In the genomic region with DNA sequence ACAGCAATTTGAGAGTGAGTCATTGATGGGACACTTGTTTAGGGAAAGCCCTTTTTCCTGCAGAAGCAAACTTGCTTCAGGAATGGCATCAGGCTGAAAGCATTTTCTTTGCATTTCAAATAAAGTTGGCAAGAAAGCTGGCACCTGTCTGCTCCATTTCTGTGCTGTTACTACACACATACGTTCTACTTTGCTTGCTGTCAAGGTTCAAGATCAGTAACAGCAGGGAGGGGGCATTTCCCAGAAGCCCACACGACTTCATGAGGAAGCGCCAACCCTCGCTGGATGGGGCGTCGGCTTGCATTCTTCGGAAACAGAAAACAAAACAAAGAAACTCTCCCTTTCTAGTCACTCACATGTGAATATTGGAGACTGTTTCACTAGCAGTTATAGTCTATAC, we compare ENCODE assay signal across 16 cellular contexts. TPM values are rescaled to one million over a fixed set of nuclear protein-coding genes. Genes with fewer than 3 reads are reported as not detected.
DNase-seq lines count a peak whose midpoint lies in the region; ATAC-seq and TF ChIP-seq lines count a peak whose summit lies in the region.
"Had no signal": no experiment of that assay in that cellular context is flagged by ENCODE, and none has a peak within 500 bp of the region (broad histone marks: within the 10 kb centered on the region; RNA-seq: fewer than 3 reads in every experiment).

No MANE protein-coding gene starts in this region.

- H3K9me3 Mint-ChIP-seq in activated naive CD4-positive, alpha-beta T cell treated with anti-CD3 and anti-CD28 coated beads, Interleukin-2, amount 10 ng/mL, durations not matched to agents 7 days and 5 days = no peaks in the 10 kb centered on the region
- no peaks in the 10 kb centered on the region for H3K9me3 Mint-ChIP-seq in activated naive CD4-positive, alpha-beta T cell treated with anti-CD3 and anti-CD28 coated beads, Interleukin-2, amount 50 U/mL, for 72 hours
- H3K9me3 Mint-ChIP-seq: stimulated activated memory B cell treated with anti-CD40 and anti-IgM and Interleukin-4, amounts not matched to agents 10 μg/mL and 1 μg/mL and 100 μg/mL, for 72 hours had no signal

- no peak overlapping the region for H2BK12ac ChIP-seq in mesenchymal stem cell (ENCODE audit: low read length in 2 of 2)

- no peak overlapping the region for H2BK15ac ChIP-seq in mesenchymal stem cell (ENCODE audit: low read depth, poor library complexity, severe bottlenecking)

- no peak overlapping the region for H2AFZ ChIP-seq in mesenchymal stem cell (ENCODE audit: low read depth, low read length)

- H2BK5ac ChIP-seq in mesenchymal stem cell (ENCODE audit: low read depth, low read length, poor library complexity, severe bottlenecking) = no peak overlapping the region

- no peaks in the 10 kb centered on the region for H3K27me3 ChIP-seq in mesenchymal stem cell (ENCODE audit: control insufficient read depth in 1 of 2, insufficient read depth in 1 of 2, low read length in 2 of 2)
- no peaks in the 10 kb centered on the region for H3K27me3 ChIP-seq in thoracic aorta (replicated peaks; ENCODE audit: insufficient read depth)
- H3K27me3 ChIP-seq in colonic mucosa = no peaks in the 10 kb centered on the region
- H3K27me3 ChIP-seq: dorsolateral prefrontal cortex, MG63, Peyer's patch had no signal

- H3K4me2 ChIP-seq in mesenchymal stem cell (ENCODE audit: low read length, poor library complexity, severe bottlenecking) = no peak overlapping the region

- no peak overlapping the region for H3K4me3 Mint-ChIP-seq in activated naive CD4-positive, alpha-beta T cell treated with anti-CD3 and anti-CD28 coated beads, Interleukin-2, amount 10 ng/mL, durations not matched to agents 7 days and 5 days
- H3K4me3 Mint-ChIP-seq: stimulated activated memory B cell treated with anti-CD40 and anti-IgM and Interleukin-4, amounts not matched to agents 10 μg/mL and 1 μg/mL and 100 μg/mL, for 72 hours had no signal

- H2AK5ac ChIP-seq in mesenchymal stem cell (ENCODE audit: low read length, severe bottlenecking) = peak overlapping the region; percentile 35

- H3K4me3 ChIP-seq in choroid plexus epithelial cell (ENCODE audit: low read depth, low read length) = no peak overlapping the region
- H3K4me3 ChIP-seq in mesenchymal stem cell (ENCODE audit: insufficient read depth in 1 of 2, low read depth in 1 of 2, low read length in 2 of 2) = peak overlapping the region in 1 of 2 experiments; percentile 32
- peak overlapping the region; percentile 1 for H3K4me3 ChIP-seq in thoracic aorta
- no peak overlapping the region for H3K4me3 ChIP-seq in colonic mucosa
- H3K4me3 ChIP-seq: dorsolateral prefrontal cortex, MG63, Peyer's patch had no signal

- H3K4me1 ChIP-seq in mesenchymal stem cell (ENCODE audit: control insufficient read depth, insufficient read depth, low read depth, low read length) (peaks cover 18% of the 10 kb centered on the region), thoracic aorta (ENCODE audit: control insufficient read depth in 1 of 2, low read depth in 2 of 2) (peaks cover 7 to 31% of the 10 kb centered on the region in 2 donors), colonic mucosa (no peaks in the 10 kb centered on the region)

- H4K91ac ChIP-seq in mesenchymal stem cell (ENCODE audit: low read length) = no peak overlapping the region

- CTCF ChIA-PET in activated naive CD4-positive, alpha-beta T cell treated with anti-CD3 and anti-CD28 coated beads, Interleukin-2, amount 10 ng/mL, durations not matched to agents 7 days and 5 days (lab: Charles Lee) = no interaction called here

- H4K8ac ChIP-seq in mesenchymal stem cell (ENCODE audit: low read length) = no peak overlapping the region

- H3K27ac Mint-ChIP-seq in activated naive CD4-positive, alpha-beta T cell treated with anti-CD3 and anti-CD28 coated beads, Interleukin-2, amount 10 ng/mL, durations not matched to agents 7 days and 5 days = no peak overlapping the region
- no peak overlapping the region for H3K27ac Mint-ChIP-seq in activated naive CD4-positive, alpha-beta T cell treated with anti-CD3 and anti-CD28 coated beads, Interleukin-2, amount 50 U/mL, for 72 hours
- H3K27ac Mint-ChIP-seq: stimulated activated memory B cell treated with anti-CD40 and anti-IgM and Interleukin-4, amounts not matched to agents 10 μg/mL and 1 μg/mL and 100 μg/mL, for 72 hours had no signal

- H3K18ac ChIP-seq in mesenchymal stem cell (ENCODE audit: low read depth in 1 of 2, low read length in 2 of 2) = no peak overlapping the region

- no peak overlapping the region for H3K4ac ChIP-seq in mesenchymal stem cell (ENCODE audit: low read depth in 1 of 2, low read length in 2 of 2)

- peak overlapping the region in 1 of 2 experiments; percentile 70 for H3K14ac ChIP-seq in mesenchymal stem cell (ENCODE audit: low read length in 2 of 2)

- 81% methylated on average over 2 of the region's 7 CpGs for WGBS in mesenchymal stem cell

- H3K27ac ChIP-seq in mesenchymal stem cell (ENCODE audit: low read length, poor library complexity, severe bottlenecking) (no peak overlapping the region), thoracic aorta (no peak overlapping the region), colonic mucosa (no peak overlapping the region)

- H3K9me3 ChIP-seq in mesenchymal stem cell (ENCODE audit: control insufficient read depth, low read length) (no peaks in the 10 kb centered on the region), thoracic aorta (no peaks in the 10 kb centered on the region), colonic mucosa (no peaks in the 10 kb centered on the region)
- H3K9me3 ChIP-seq: MG63, Peyer's patch had no signal

- H3K36me3 Mint-ChIP-seq in activated naive CD4-positive, alpha-beta T cell treated with anti-CD3 and anti-CD28 coated beads, Interleukin-2, amount 10 ng/mL, durations not matched to agents 7 days and 5 days = no peaks in the 10 kb centered on the region
- no peaks in the 10 kb centered on the region for H3K36me3 Mint-ChIP-seq in activated naive CD4-positive, alpha-beta T cell treated with anti-CD3 and anti-CD28 coated beads, Interleukin-2, amount 50 U/mL, for 72 hours
- H3K36me3 Mint-ChIP-seq: stimulated activated memory B cell treated with anti-CD40 and anti-IgM and Interleukin-4, amounts not matched to agents 10 μg/mL and 1 μg/mL and 100 μg/mL, for 72 hours had no signal

- peak; percentile 26 for DNase-seq in activated naive CD4-positive, alpha-beta T cell treated with anti-CD3 and anti-CD28 coated beads, Interleukin-2, amount 10 ng/mL, durations not matched to agents 7 days and 5 days
- DNase-seq in activated naive CD4-positive, alpha-beta T cell treated with anti-CD3 and anti-CD28 coated beads, Interleukin-2, amount 50 U/mL, for 72 hours (ENCODE audit: low spot score in 2 of 2) = no peak
- DNase-seq in choroid plexus epithelial cell (ENCODE audit: low read depth) = peak; percentile 41
- no peak for DNase-seq in mesenchymal stem cell
- DNase-seq in thoracic aorta (ENCODE audit: low spot score) = no peak
- DNase-seq in ureter (ENCODE audit: low spot score) = no peak
- no peak for DNase-seq in colonic mucosa
- DNase-seq: ACHN; dorsolateral prefrontal cortex; foreskin fibroblast; MG63; NCI-H2029 treated with DMSO at 0.1 percent for 48 hours; Peyer's patch; stimulated activated CD4-positive, alpha-beta T cell treated with anti-CD3 and anti-CD28 coated beads, Interleukin-4, amount 100 ng/mL, for 4 hours had no signal

- H3K36me3 ChIP-seq in mesenchymal stem cell (ENCODE audit: control insufficient read depth in 1 of 2, insufficient read depth in 2 of 2, low read depth in 1 of 2, low read length in 2 of 2) (peaks cover 0 to 4% of the 10 kb centered on the region in 2 experiments), thoracic aorta (no peaks in the 10 kb centered on the region), colonic mucosa (no peaks in the 10 kb centered on the region)
- H3K36me3 ChIP-seq: MG63, Peyer's patch had no signal

- H3K23ac ChIP-seq in mesenchymal stem cell (ENCODE audit: low read length in 2 of 2) = no peak overlapping the region

- H3K79me1 ChIP-seq in mesenchymal stem cell (replicated peaks; ENCODE audit: low read length, poor library complexity, severe bottlenecking) = peaks cover 24% of the 10 kb centered on the region

- ATAC-seq in activated naive CD4-positive, alpha-beta T cell treated with anti-CD3 and anti-CD28 coated beads, Interleukin-2, amount 50 U/mL, for 72 hours = no peak
- ATAC-seq in thoracic aorta (ENCODE audit: insufficient number of reproducible peaks, low FRiP score, low read depth) (no peak), GM19397 (IDR thresholded peaks at IDR 0.05; ENCODE audit: unreplicated experiment) (no peak)
- ATAC-seq: stimulated activated memory B cell treated with anti-CD40 and anti-IgM and Interleukin-4, amounts not matched to agents 10 μg/mL and 1 μg/mL and 100 μg/mL, for 72 hours had no signal

- intact Hi-C loops in colonic mucosa (cut with DNase I) = no loop called here

- H3K9ac ChIP-seq in mesenchymal stem cell (ENCODE audit: low read length) = peak overlapping the region; percentile 8
- no peak overlapping the region for H3K9ac ChIP-seq in colonic mucosa (ENCODE audit: low read depth in 2 of 2, low read length in 2 of 2)

- no peak for TF ChIP-seq CTCF in choroid plexus epithelial cell (conservative IDR thresholded peaks at IDR 0.05; ENCODE audit: low read depth, low read length)
- no peak for TF ChIP-seq CTCF in thoracic aorta (IDR thresholded peaks at IDR 0.05)
- TF ChIP-seq CTCF in colonic mucosa (IDR thresholded peaks at IDR 0.05) = no peak

- H3K4me1 Mint-ChIP-seq in activated naive CD4-positive, alpha-beta T cell treated with anti-CD3 and anti-CD28 coated beads, Interleukin-2, amount 10 ng/mL, durations not matched to agents 7 days and 5 days = peaks cover 47% of the 10 kb centered on the region

- peaks cover 76% of the 10 kb centered on the region for H3K27me3 Mint-ChIP-seq in activated naive CD4-positive, alpha-beta T cell treated with anti-CD3 and anti-CD28 coated beads, Interleukin-2, amount 10 ng/mL, durations not matched to agents 7 days and 5 days

- H2BK120ac ChIP-seq in mesenchymal stem cell (ENCODE audit: low read depth, low read length) = no peak overlapping the region

RNA-seq across cellular contexts. Expression of gene AKAP12, which starts 46.4 kb away (rescaled TPM):
- total RNA-seq in activated naive CD4-positive, alpha-beta T cell treated with anti-CD3 and anti-CD28 coated beads, Interleukin-2, amount 50 U/mL, for 72 hours = 1 to 10 TPM in 1 of 2 donors, under 1 TPM in 1; 0.36 to 1.4 TPM
- 62.5 TPM for polyA plus RNA-seq in mesenchymal stem cell (2013, experiment 1 of 2)
- polyA plus RNA-seq in mesenchymal stem cell (2013, experiment 2 of 2) = 58.1 TPM
- 100 to 1,000 TPM; 102 to 167 TPM for total RNA-seq in thoracic aorta
- total RNA-seq in ureter = 52.4 TPM
- total RNA-seq in colonic mucosa = 10 to 100 TPM in 1 of 2 donors, 1 to 10 TPM in 1; 3.9 to 38.8 TPM

Comparison
In these comparisons a context has a peak if more than half of its experiments do, and no peak if none do; other contexts are left out.
1. DNase-seq: peak in activated naive CD4-positive, alpha-beta T cell treated with anti-CD3 and anti-CD28 coated beads, Interleukin-2, amount 10 ng/mL, durations not matched to agents 7 days and 5 days (single experiment) and choroid plexus epithelial cell (single experiment); none in activated naive CD4-positive, alpha-beta T cell treated with anti-CD3 and anti-CD28 coated beads, Interleukin-2, amount 50 U/mL, for 72 hours (0 of 2), mesenchymal stem cell (single experiment), thoracic aorta (single experiment), ureter (single experiment) and colonic mucosa (single experiment).